In genomic region chr12:109296431-109296830, GRCh38 we compare ENCODE assay signal across 22 cellular contexts. TPM values are rescaled to one million over a fixed set of nuclear protein-coding genes. Genes with fewer than 3 reads are reported as not detected.
DNase-seq lines count a peak whose midpoint lies in the region; ATAC-seq lines count a peak whose summit lies in the region.
"Had no signal": no experiment of that assay in that cellular context is flagged by ENCODE, and none has a peak within 500 bp of the region (broad histone marks: within the 10 kb centered on the region; RNA-seq: fewer than 3 reads in every experiment).

No MANE protein-coding gene starts in this region.

- no peak overlapping the region for H2BK5ac ChIP-seq in trophoblast cell (ENCODE audit: low read depth, low read length, poor library complexity)

- no peak overlapping the region for H3K27ac ChIP-seq in trophoblast cell (ENCODE audit: low read depth, low read length)
- H3K27ac ChIP-seq: 22Rv1, A549, C4-2B, GM23248 had no signal

- peak overlapping the region; percentile 45 for H3K4me3 ChIP-seq in trophoblast cell (ENCODE audit: low read depth, low read length)
- H3K4me3 ChIP-seq: A549, GM23248 had no signal

- H3K9me3 ChIP-seq in trophoblast cell (ENCODE audit: insufficient read depth, low read depth, low read length) = peaks cover 3% of the 10 kb centered on the region
- H3K9me3 ChIP-seq: A549, Caco-2 had no signal

- ATAC-seq in HG03565 (IDR thresholded peaks at IDR 0.05; ENCODE audit: unreplicated experiment) = no peak
- ATAC-seq: A549, HCT116 had no signal

- H4K8ac ChIP-seq in trophoblast cell (ENCODE audit: low read depth, low read length) = no peak overlapping the region

- H3K23ac ChIP-seq in trophoblast cell (ENCODE audit: low read length) = no peak overlapping the region

- WGBS in trophoblast cell (ENCODE audit: extremely low coverage, insufficient coverage, insufficient read length) = no CpG with 5 or more reads among the region's 3 CpGs

- H2AFZ ChIP-seq in trophoblast cell (ENCODE audit: insufficient read depth, low read length, poor library complexity) = no peak overlapping the region
- H2AFZ ChIP-seq: GM23248 had no signal

- no peaks in the 10 kb centered on the region for H3K79me2 ChIP-seq in trophoblast cell (ENCODE audit: control insufficient read depth, insufficient read depth, low read length, poor library complexity)

- no peak overlapping the region for H3K4ac ChIP-seq in trophoblast cell (ENCODE audit: low read depth, low read length)

- H4K91ac ChIP-seq in trophoblast cell (ENCODE audit: low read depth, low read length) = no peak overlapping the region

- no peak overlapping the region for H3K4me2 ChIP-seq in trophoblast cell (ENCODE audit: low read length)
- H3K4me2 ChIP-seq: A549 had no signal

- no peak overlapping the region for H3K9ac ChIP-seq in trophoblast cell (ENCODE audit: low read length)
- H3K9ac ChIP-seq: GM23248 had no signal

- no peak overlapping the region for H3K14ac ChIP-seq in trophoblast cell (ENCODE audit: low read length)

- no peaks in the 10 kb centered on the region for H3K4me1 ChIP-seq in trophoblast cell (ENCODE audit: control insufficient read depth in 1 of 2, insufficient read depth in 2 of 2, low read length in 2 of 2)
- H3K4me1 ChIP-seq: A549, Caco-2 had no signal

- no peaks in the 10 kb centered on the region for H3K36me3 ChIP-seq in trophoblast cell (ENCODE audit: control insufficient read depth in 1 of 2, insufficient read depth in 2 of 2, low read length in 2 of 2)

- no peak overlapping the region for H2BK12ac ChIP-seq in trophoblast cell (ENCODE audit: low read length)

- no peaks in the 10 kb centered on the region for H3K79me1 ChIP-seq in trophoblast cell (ENCODE audit: low read length)

- no peaks in the 10 kb centered on the region for H3K27me3 ChIP-seq in trophoblast cell (ENCODE audit: insufficient read depth, low read length)

- no peak overlapping the region for H2AK5ac ChIP-seq in trophoblast cell (ENCODE audit: low read length)

- no peak overlapping the region for H3K18ac ChIP-seq in trophoblast cell (ENCODE audit: low read length)

- H4K12ac ChIP-seq in trophoblast cell (ENCODE audit: low read depth, low read length) = no peak overlapping the region

- DNase-seq in activated effector memory CD4-positive, alpha-beta T cell treated with anti-CD3 and anti-CD28 coated beads, Interleukin-2, amount 50 U/mL, for 16 hours = peak; percentile 33
- no peak for DNase-seq in activated effector memory CD4-positive, alpha-beta T cell treated with Interleukin-2 at 50 U/mL for 16 hours
- DNase-seq in islet precursor cell = peak; percentile 42
- no peak for DNase-seq in trophoblast cell
- no peak for DNase-seq in stimulated activated naive CD4-positive, alpha-beta T cell (lab: John Stamatoyannopoulos, UW)
- no peak for DNase-seq in GM19240 (ENCODE audit: insufficient read length, low spot score)
- DNase-seq: AML-193; Caco-2; CD4-positive, alpha-beta T cell; DMS153; DMS79; GDM1; GM23248; HFFc6; KBM-7 had no signal

- H2BK120ac ChIP-seq in trophoblast cell (ENCODE audit: insufficient read depth, low read length, poor library complexity) = no peak overlapping the region

RNA-seq across cellular contexts. Expression of gene FOXN4, which starts 12.7 kb away (rescaled TPM):
- not detected in 2 replicates for polyA plus RNA-seq in trophoblast cell (2013)
- polyA plus RNA-seq: BJ, GM23248, IgD-negative memory B cell had no signal

RNA-seq across cellular contexts. Expression of gene MYO1H, which starts 51.3 kb away (rescaled TPM):
- polyA plus RNA-seq in trophoblast cell (2013) = 0.12 and 0.15 TPM in 2 replicates
- polyA plus RNA-seq: A549, BJ, GM23248, IgD-negative memory B cell had no signal

Comparison
In these comparisons a context has a peak if more than half of its experiments do, and no peak if none do; other contexts are left out.
1. DNase-seq: peak in activated effector memory CD4-positive, alpha-beta T cell treated with anti-CD3 and anti-CD28 coated beads, Interleukin-2, amount 50 U/mL, for 16 hours (single experiment) and islet precursor cell (single experiment); none in activated effector memory CD4-positive, alpha-beta T cell treated with Interleukin-2 at 50 U/mL for 16 hours (single experiment), trophoblast cell (0 of 2), stimulated activated naive CD4-positive, alpha-beta T cell (0 of 6) and GM19240 (single experiment).